In the genomic region with DNA sequence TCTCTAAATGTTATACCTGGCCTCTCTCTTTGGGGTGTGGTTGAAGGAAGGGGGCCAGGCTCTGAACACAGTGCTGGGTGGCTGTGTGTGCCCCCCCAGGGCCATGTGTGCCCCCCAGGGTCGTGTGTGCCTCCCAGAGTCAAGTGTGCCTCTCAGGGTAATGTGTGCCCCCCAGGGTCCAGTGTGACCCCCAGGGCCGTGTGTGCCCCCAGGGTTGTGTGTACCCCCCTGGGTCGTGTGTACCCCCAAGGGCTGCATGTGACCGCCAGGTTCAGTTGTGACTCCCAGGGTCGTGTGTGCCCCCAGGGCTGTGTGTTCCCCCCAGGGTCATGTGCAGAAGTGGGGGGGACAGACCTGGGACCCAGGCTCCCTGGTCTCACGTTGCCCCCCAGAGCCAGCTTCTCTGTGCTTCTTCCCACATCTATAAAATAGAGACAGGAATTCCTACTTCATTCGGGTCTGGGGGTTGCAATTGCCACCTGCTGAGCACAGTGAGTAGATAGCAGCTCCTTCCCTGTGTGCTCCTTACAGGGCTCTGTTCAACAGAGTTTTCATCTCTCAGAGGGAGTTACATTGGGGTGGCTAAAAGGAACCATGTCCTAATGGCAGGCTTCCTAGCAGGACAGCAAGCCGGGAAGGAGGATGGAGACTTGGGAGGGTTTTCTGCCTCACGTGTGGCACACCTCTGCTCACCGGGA, we compare ENCODE assay signal across 19 cellular contexts. TPM values are rescaled to one million over a fixed set of nuclear protein-coding genes. Genes with fewer than 3 reads are reported as not detected.
DNase-seq lines count a peak whose midpoint lies in the region; ATAC-seq, FAIRE-seq and TF ChIP-seq lines count a peak whose summit lies in the region.
"Had no signal": no experiment of that assay in that cellular context is flagged by ENCODE, and none has a peak within 500 bp of the region (broad histone marks: within the 10 kb centered on the region; RNA-seq: fewer than 3 reads in every experiment).

No MANE protein-coding gene starts in this region.

- H3K27ac ChIP-seq in left ventricle myocardium inferior (replicated peaks) (peak overlapping the region; percentile 76), esophagus squamous epithelium (peak overlapping the region in 3 of 4 donors; percentile 14 to 56 (median 56)), rectal smooth muscle tissue (ENCODE audit: low read depth, low read length) (peak overlapping the region; percentile 59)
- H3K27ac ChIP-seq: A549 had no signal

- TF ChIP-seq CTCF in left ventricle myocardium inferior (IDR thresholded peaks at IDR 0.05; ENCODE audit: borderline replicate concordance) (no peak), esophagus squamous epithelium (IDR thresholded peaks at IDR 0.05) (no peak)

- ATAC-seq in GM19467 (IDR thresholded peaks at IDR 0.05; ENCODE audit: unreplicated experiment): no peak
- ATAC-seq: A549, GM12878, K562, PC-3 had no signal

- intact Hi-C loops in left ventricle myocardium inferior (cut with micrococcal nuclease) (no loop called here), cardiac septum (cut with DNase I) (no loop called here), esophagus squamous epithelium (cut with DNase I) (no loop called here)

- peaks cover 12% of the 10 kb centered on the region for H3K9me3 ChIP-seq in left ventricle myocardium inferior (replicated peaks)
- no peaks in the 10 kb centered on the region for H3K9me3 ChIP-seq in esophagus squamous epithelium
- H3K9me3 ChIP-seq: A549 had no signal

- no peak for DNase-seq in left ventricle myocardium inferior
- DNase-seq in cardiac septum (ENCODE audit: low spot score): no peak
- no peak for DNase-seq in esophagus squamous epithelium (lab: John Stamatoyannopoulos, UW)
- no peak for DNase-seq in GM19239 (ENCODE audit: insufficient read length, low spot score)
- no peak for DNase-seq in activated CD4-positive, alpha-beta T cell treated with anti-CD3 and anti-CD28 coated beads, Interleukin-2, amount 50 U/mL, for 4 hours
- DNase-seq: Calu3; CD4-positive, CD25-positive, alpha-beta regulatory T cell; NCI-H1436 treated with DMSO at 0.1 percent for 48 hours; NCI-H2081; NCI-H526; NK-92 treated with Interleukin-12 subunit alpha and Interleukin-12 subunit beta, amount 100 ng/mL, for 24 hours; PC-3 had no signal

- peaks cover 27% of the 10 kb centered on the region for H3K36me3 ChIP-seq in left ventricle myocardium inferior
- H3K36me3 ChIP-seq in esophagus squamous epithelium: peaks cover 0 to 47% (median 8%) of the 10 kb centered on the region in 3 donors
- H3K36me3 ChIP-seq in rectal smooth muscle tissue (ENCODE audit: control insufficient read depth, insufficient read depth, low read length): peaks cover 8% of the 10 kb centered on the region

- no peak overlapping the region for H3K9ac ChIP-seq in rectal smooth muscle tissue (ENCODE audit: low read length)

- H3K27me3 ChIP-seq in left ventricle myocardium inferior (ENCODE audit: low read depth) (no peaks in the 10 kb centered on the region), esophagus squamous epithelium (no peaks in the 10 kb centered on the region), rectal smooth muscle tissue (ENCODE audit: control insufficient read depth, insufficient read depth, low read length) (no peaks in the 10 kb centered on the region)

- FAIRE-seq in GM19239 (lab: Jason Lieb, UNC): no peak
- FAIRE-seq: A549, GM12878, GM18507, K562 had no signal

- WGBS in esophagus squamous epithelium, 2 donors: 78 to 86% methylated on average over 4 to 5 of the region's 10 CpGs

- H3K4me1 ChIP-seq in left ventricle myocardium inferior (peaks cover 69% of the 10 kb centered on the region), esophagus squamous epithelium (peaks cover 0 to 31% (median 4%) of the 10 kb centered on the region in 3 donors), rectal smooth muscle tissue (ENCODE audit: control insufficient read depth, insufficient read depth, low read length) (peaks cover 21% of the 10 kb centered on the region)
- H3K4me1 ChIP-seq: A549 had no signal

- TF ChIP-seq POLR2A in esophagus squamous epithelium (IDR thresholded peaks at IDR 0.05): no peak

- H3K4me3 ChIP-seq in left ventricle myocardium inferior (no peak overlapping the region), esophagus squamous epithelium (no peak overlapping the region), rectal smooth muscle tissue (ENCODE audit: low read length) (no peak overlapping the region)
- H3K4me3 ChIP-seq: A549, GM12878, K562 had no signal

RNA-seq across cellular contexts. Expression of a gene that starts 40.7 kb away (rescaled TPM):
- total RNA-seq in left ventricle myocardium inferior (253 TPM), cardiac septum (155 TPM), esophagus squamous epithelium (100 to 1,000 TPM in 1 of 4 donors, 10 to 100 TPM in 3; 14.9 to 159 (median 44.7) TPM)
- total RNA-seq: G401 had no signal
